22 cellular contexts compared by ENCODE assay signal in the genomic region with DNA sequence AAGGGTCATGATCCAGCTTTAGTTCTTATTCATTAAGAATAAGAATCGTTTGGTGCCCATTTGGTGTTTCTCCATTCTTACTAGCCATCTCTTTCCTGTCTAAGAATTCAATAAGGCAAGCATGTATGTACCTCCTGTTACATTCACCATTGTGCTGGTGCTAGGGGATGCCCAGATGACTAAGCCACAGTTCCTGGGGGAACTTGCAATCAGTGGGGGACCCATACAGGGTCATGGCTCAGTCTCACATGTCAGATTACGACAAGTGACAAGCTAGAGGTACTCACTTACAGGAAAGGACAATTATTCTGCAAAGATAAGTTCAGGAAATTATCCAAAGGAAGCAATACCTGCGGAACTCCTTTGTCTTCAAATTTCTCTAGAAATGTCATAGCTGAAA.
A peak's percentile ranks its signal among the peaks of the same experiment; 100 is the strongest.
DNase-seq lines count a peak whose midpoint lies in the region; ATAC-seq and FAIRE-seq lines count a peak whose summit lies in the region.
"Had no signal": no experiment of that assay in that cellular context is flagged by ENCODE, and none has a peak within 500 bp of the region (broad histone marks: within the 10 kb centered on the region; RNA-seq: fewer than 3 reads in every experiment).

No MANE protein-coding gene starts in this region.

- FAIRE-seq in HTR-8/SVneo (lab: Jason Lieb, UNC) = peak; percentile 69
- FAIRE-seq: GM12891 had no signal

- DNase-seq in HTR-8/SVneo (ENCODE audit: insufficient read length, low spot score) (no peak), NK-92 (lab: John Stamatoyannopoulos, UW; ENCODE audit: unreplicated experiment) (no peak), NCI-H1092 (lab: John Stamatoyannopoulos, UW) (no peak)
- DNase-seq in effector CD8-positive, alpha-beta T cell (lab: John Stamatoyannopoulos, UW) = no peak
- DNase-seq: ACHN; CD4-positive, alpha-beta T cell; COR-L47; DMS 273 treated with DMSO at 0.1 percent for 48 hours; DMS79 treated with DMSO at 0.1 percent for 48 hours; Karpas-422; NCI-H1436; NCI-H1930; NCI-H2227 treated with DMSO at 0.1 percent for 48 hours; NCI-H510A; NK-92 treated with Interleukin-12 subunit alpha and Interleukin-12 subunit beta, amount 100 ng/mL, for 24 hours; SHP77 treated with DMSO at 0.1 percent for 48 hours; SW 1271; T-helper 17 cell had no signal

- ATAC-seq in GM19025 (IDR thresholded peaks at IDR 0.05; ENCODE audit: low read depth, unreplicated experiment) (peak; percentile 89), HG02759 (IDR thresholded peaks at IDR 0.05; ENCODE audit: unreplicated experiment) (peak; percentile 39), esophagus mucosa (no peak)
- ATAC-seq: T-helper 17 cell had no signal
